30 cellular contexts compared by ENCODE assay signal in the genomic region with DNA sequence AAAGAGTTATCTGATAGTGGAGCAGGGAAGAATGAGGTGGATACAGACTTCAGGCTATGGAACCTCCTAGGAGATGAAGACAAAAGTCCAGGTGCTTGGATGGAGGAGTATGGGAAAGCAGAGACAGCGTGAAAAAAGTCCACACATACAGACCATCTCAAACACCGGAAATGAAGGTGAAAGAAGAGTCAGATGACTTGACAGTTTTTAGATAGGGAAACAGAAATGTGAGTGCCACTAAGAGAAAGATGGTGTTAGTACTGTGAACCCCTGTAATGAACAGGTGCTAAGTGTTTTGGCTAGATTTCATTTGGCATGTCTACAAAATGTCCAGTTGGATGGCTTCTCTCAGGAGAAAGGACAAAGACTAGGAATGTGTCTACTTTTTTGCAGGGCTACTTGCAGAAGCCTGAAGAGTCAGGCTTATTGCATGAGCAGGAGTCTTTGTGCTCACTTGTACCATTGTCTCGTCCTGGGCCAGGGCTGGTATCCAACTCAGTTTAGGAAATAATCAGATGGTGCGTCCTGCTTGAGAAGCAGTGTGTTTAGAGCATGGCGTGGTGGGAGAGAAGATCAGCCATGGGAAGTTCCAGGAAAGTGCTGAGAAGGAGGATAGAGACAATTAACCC.
"Had no signal": no experiment of that assay in that cellular context is flagged by ENCODE, and none has a peak within 500 bp of the region (broad histone marks: within the 10 kb centered on the region; RNA-seq: fewer than 3 reads in every experiment).

No MANE protein-coding gene starts in this region.

- H3K36me3 Mint-ChIP-seq: activated naive CD8-positive, alpha-beta T cell; IgD-negative memory B cell had no signal

- H3K9me3 Mint-ChIP-seq: activated B cell treated with CpG ODN at 0.5 μM for 24 hours; activated naive CD4-positive, alpha-beta T cell treated with anti-CD3 and anti-CD28 coated beads for 36 hours; activated T-helper 17 cell treated with anti-CD3 and anti-CD28 coated beads, Interleukin-2, amount 50 U/mL, for 72 hours had no signal

- H3K4me1 ChIP-seq: Peyer's patch, SJSA1 had no signal

- H3K4me3 ChIP-seq: Peyer's patch, SJSA1 had no signal

- H3K27ac ChIP-seq: KMS-11, Peyer's patch, RWPE1, SJSA1 had no signal

- H3K9me3 ChIP-seq: Peyer's patch had no signal

- H3K4me2 ChIP-seq: KMS-11 had no signal

- ATAC-seq: activated T-helper 17 cell treated with anti-CD3 and anti-CD28 coated beads, Interleukin-2, amount 50 U/mL, for 72 hours; SK-N-SH treated with all-trans-retinoic acid at 6 μM for 48 hours had no signal

- H3K36me3 ChIP-seq: Peyer's patch, SJSA1 had no signal

- H3K4me1 Mint-ChIP-seq: activated B cell treated with CpG ODN at 0.5 μM for 24 hours; activated CD4-positive, alpha-beta T cell treated with anti-CD3 and anti-CD28 coated beads, Interleukin-2, amount 10 ng/mL, durations not matched to agents 24 days and 14 days; activated T-helper 17 cell treated with anti-CD3 and anti-CD28 coated beads, Interleukin-2, amount 50 U/mL, for 72 hours had no signal

- H3K27me3 ChIP-seq: Peyer's patch, SJSA1 had no signal

- H3K9ac ChIP-seq: KMS-11 had no signal

- DNase-seq: activated B cell treated with CpG ODN at 0.5 μM for 24 hours; activated CD4-positive, alpha-beta T cell treated with anti-CD3 and anti-CD28 coated beads for 1 hour; activated CD4-positive, alpha-beta T cell treated with anti-CD3 and anti-CD28 coated beads, Interleukin-2, amount 10 ng/mL, durations not matched to agents 24 days and 14 days; activated CD4-positive, alpha-beta T cell treated with anti-CD3 and anti-CD28 coated beads, Interleukin-2, amount 50 U/mL, for 48 hours; activated gamma-delta T cell; activated naive CD4-positive, alpha-beta T cell treated with anti-CD3 and anti-CD28 coated beads for 36 hours; activated T-cell treated with anti-CD3 and anti-CD28 coated beads for 4 hours; activated T-cell treated with anti-CD3 and anti-CD28 coated beads, Interleukin-2, amount 50 U/mL, for 48 hours; amygdala; caudate nucleus; NCI-H1092; NCI-H1417; NCI-H2029; NCI-H2107; NCI-H2171 treated with DMSO at 0.1 percent for 48 hours; NCI-H345; NCI-H510A; NCI-H526 treated with DMSO at 0.1 percent for 48 hours; NCI-H82; NK-92 treated with Interleukin-12 subunit alpha and Interleukin-12 subunit beta, amount 100 ng/mL, for 24 hours; Peyer's patch; SHP77; SW 1271 had no signal

- H3K27ac Mint-ChIP-seq: activated B cell treated with CpG ODN at 0.5 μM for 24 hours; activated CD4-positive, alpha-beta T cell treated with anti-CD3 and anti-CD28 coated beads, Interleukin-2, amount 10 ng/mL, durations not matched to agents 24 days and 14 days; activated naive CD4-positive, alpha-beta T cell treated with anti-CD3 and anti-CD28 coated beads for 36 hours; activated naive CD8-positive, alpha-beta T cell; activated T-helper 17 cell treated with anti-CD3 and anti-CD28 coated beads, Interleukin-2, amount 50 U/mL, for 72 hours; IgD-negative memory B cell had no signal

- H3K27me3 Mint-ChIP-seq: activated B cell treated with CpG ODN at 0.5 μM for 24 hours; activated CD4-positive, alpha-beta T cell treated with anti-CD3 and anti-CD28 coated beads, Interleukin-2, amount 10 ng/mL, durations not matched to agents 24 days and 14 days; IgD-negative memory B cell had no signal

- H3K4me3 Mint-ChIP-seq: activated B cell treated with CpG ODN at 0.5 μM for 24 hours; activated CD4-positive, alpha-beta T cell treated with anti-CD3 and anti-CD28 coated beads, Interleukin-2, amount 10 ng/mL, durations not matched to agents 24 days and 14 days; activated naive CD4-positive, alpha-beta T cell treated with anti-CD3 and anti-CD28 coated beads for 36 hours; activated naive CD8-positive, alpha-beta T cell; activated T-helper 17 cell treated with anti-CD3 and anti-CD28 coated beads, Interleukin-2, amount 50 U/mL, for 72 hours; IgD-negative memory B cell had no signal
